35 cellular contexts compared by ENCODE assay signal in genomic region chr7:108684629-108685028, GRCh38.
DNase-seq lines count a peak whose midpoint lies in the region; ATAC-seq and TF ChIP-seq lines count a peak whose summit lies in the region.
"Had no signal": no experiment of that assay in that cellular context is flagged by ENCODE, and none has a peak within 500 bp of the region (broad histone marks: within the 10 kb centered on the region; RNA-seq: fewer than 3 reads in every experiment).

No MANE protein-coding gene starts in this region.

- no peak overlapping the region for H3K27ac ChIP-seq in SK-N-SH (ENCODE audit: low read depth in 2 of 2, low read length in 1 of 2)
- H3K27ac ChIP-seq in PC-9: no peak overlapping the region
- H3K27ac ChIP-seq: gastrocnemius medialis, GM23248, pancreas, upper lobe of left lung had no signal

- TF ChIP-seq RAD21 in SK-N-SH (IDR thresholded peaks at IDR 0.05; ENCODE audit: low read length): no peak

- H3F3A ChIP-seq in SK-N-SH (replicated peaks; ENCODE audit: insufficient read depth) (no peaks in the 10 kb centered on the region), PC-9 (ENCODE audit: insufficient read depth, low read depth) (0 out of 2 replicates have a peak, but pooled peaks cover 4% of the 10 kb centered on the region)

- no peak overlapping the region for H3K27ac Mint-ChIP-seq in activated T-helper 2 cell treated with anti-CD3 and anti-CD28 coated beads, Interferon-gamma antibody, Interleukin-2, Interleukin-4, amounts not matched to agents 10 μg/mL and 5 μg/mL and 100 μg/mL, durations not matched to agents 14 hours and 24 hours and 36 hours
- H3K27ac Mint-ChIP-seq: activated B cell treated with CpG ODN at 0.5 μM for 24 hours; activated CD4-positive, alpha-beta T cell treated with anti-CD3 and anti-CD28 coated beads, Interleukin-2, amount 10 ng/mL, durations not matched to agents 7 days and 5 days; activated naive CD8-positive, alpha-beta T cell; CD4-positive, CD25-positive, alpha-beta regulatory T cell; endodermal cell; HFFc6 had no signal

- H3K9me3 ChIP-seq in SK-N-SH (no peaks in the 10 kb centered on the region), PC-9 (ENCODE audit: insufficient read depth, low read depth) (no peaks in the 10 kb centered on the region)
- H3K9me3 ChIP-seq: gastrocnemius medialis, pancreas, upper lobe of left lung had no signal

- CTCF ChIA-PET in SK-N-SH (lab: Yijun Ruan, JAX): interaction anchor here (1.0 to 1.2 kb wide), 3 partner anchors 11 to 48 kb away, joined by 3 read pairs; no protein-coding TSS in a partner anchor
- CTCF ChIA-PET in PC-9 (lab: Charles Lee): interaction anchor here (1.2 kb wide), 1 partner anchor 24 kb away, joined by 4 read pairs; no protein-coding TSS in a partner anchor

- no peak overlapping the region for H3K4me3 Mint-ChIP-seq in activated T-helper 2 cell treated with anti-CD3 and anti-CD28 coated beads, Interferon-gamma antibody, Interleukin-2, Interleukin-4, amounts not matched to agents 10 μg/mL and 5 μg/mL and 100 μg/mL, durations not matched to agents 14 hours and 24 hours and 36 hours (ENCODE audit: low read depth)
- H3K4me3 Mint-ChIP-seq: activated B cell treated with CpG ODN at 0.5 μM for 24 hours; activated CD4-positive, alpha-beta T cell treated with anti-CD3 and anti-CD28 coated beads, Interleukin-2, amount 10 ng/mL, durations not matched to agents 7 days and 5 days; activated naive CD8-positive, alpha-beta T cell; CD4-positive, CD25-positive, alpha-beta regulatory T cell; endodermal cell; HFFc6 had no signal

- ATAC-seq in SK-N-SH treated with all-trans-retinoic acid at 6 μM for 48 hours (no peak), HG03520 (IDR thresholded peaks at IDR 0.05; ENCODE audit: unreplicated experiment) (no peak)
- ATAC-seq: esophagus mucosa, gastrocnemius medialis, HepG2, left cardiac atrium, pancreas had no signal

- TF ChIP-seq EP300 in SK-N-SH (IDR thresholded peaks at IDR 0.05; ENCODE audit: borderline replicate concordance in 1 of 2, low read depth in 1 of 2, low read length in 1 of 2): no peak

- no peak overlapping the region for H3K9ac ChIP-seq in SK-N-SH
- H3K9ac ChIP-seq: GM23248 had no signal

- intact Hi-C loops in PC-9 (cut with micrococcal nuclease; ENCODE audit: unreplicated experiment): no loop called here
- intact Hi-C loops in activated T-helper 2 cell treated with anti-CD3 and anti-CD28 coated beads, Interferon-gamma antibody, Interleukin-2, Interleukin-4, amounts not matched to agents 10 μg/mL and 5 μg/mL and 100 μg/mL, durations not matched to agents 14 hours and 24 hours and 36 hours (cut with micrococcal nuclease): no loop called here

- H3K4me2 ChIP-seq in SK-N-SH: no peak overlapping the region
- H3K4me2 ChIP-seq in PC-9: peak overlapping the region; percentile 7; the same call in 1 of the 2 replicates
- H3K4me2 ChIP-seq: smooth muscle cell had no signal

- H3K36me3 Mint-ChIP-seq in activated T-helper 2 cell treated with anti-CD3 and anti-CD28 coated beads, Interferon-gamma antibody, Interleukin-2, Interleukin-4, amounts not matched to agents 10 μg/mL and 5 μg/mL and 100 μg/mL, durations not matched to agents 14 hours and 24 hours and 36 hours (ENCODE audit: low read depth): no peaks in the 10 kb centered on the region
- H3K36me3 Mint-ChIP-seq: activated naive CD8-positive, alpha-beta T cell; CD4-positive, CD25-positive, alpha-beta regulatory T cell had no signal

- no peaks in the 10 kb centered on the region for H3K4me1 Mint-ChIP-seq in activated T-helper 2 cell treated with anti-CD3 and anti-CD28 coated beads, Interferon-gamma antibody, Interleukin-2, Interleukin-4, amounts not matched to agents 10 μg/mL and 5 μg/mL and 100 μg/mL, durations not matched to agents 14 hours and 24 hours and 36 hours (ENCODE audit: low read depth)
- H3K4me1 Mint-ChIP-seq: activated B cell treated with CpG ODN at 0.5 μM for 24 hours; activated CD4-positive, alpha-beta T cell treated with anti-CD3 and anti-CD28 coated beads, Interleukin-2, amount 10 ng/mL, durations not matched to agents 7 days and 5 days; CD4-positive, CD25-positive, alpha-beta regulatory T cell; endodermal cell had no signal

- WGBS in SK-N-SH (ENCODE audit: low lambda C conversion rate): 31% methylated on average over 4 of the region's 4 CpGs

- H3K79me2 ChIP-seq in SK-N-SH (ENCODE audit: insufficient read depth): no peaks in the 10 kb centered on the region
- H3K79me2 ChIP-seq in PC-9 (ENCODE audit: low read depth): no peaks in the 10 kb centered on the region

- no peaks in the 10 kb centered on the region for H3K27me3 Mint-ChIP-seq in activated T-helper 2 cell treated with anti-CD3 and anti-CD28 coated beads, Interferon-gamma antibody, Interleukin-2, Interleukin-4, amounts not matched to agents 10 μg/mL and 5 μg/mL and 100 μg/mL, durations not matched to agents 14 hours and 24 hours and 36 hours (ENCODE audit: low read depth)
- H3K27me3 Mint-ChIP-seq: activated B cell treated with CpG ODN at 0.5 μM for 24 hours; activated naive CD8-positive, alpha-beta T cell; CD4-positive, CD25-positive, alpha-beta regulatory T cell had no signal

- POLR2A ChIA-PET in SK-N-SH (lab: Yijun Ruan, JAX) (no interaction called here), PC-9 (lab: Charles Lee; ENCODE audit: unreplicated experiment) (interaction anchor here (0.6 to 0.7 kb wide), 2 partner anchors 319 to 409 kb away, joined by 4 read pairs; no protein-coding TSS in a partner anchor)

- no TSS peak for BruUV-seq in PC-9 (replicated peaks; lab: Mats Ljungman, UMichigan)

- H2AFZ ChIP-seq in SK-N-SH (ENCODE audit: low read depth): no peak overlapping the region
- H2AFZ ChIP-seq in PC-9: no peak overlapping the region
- H2AFZ ChIP-seq: GM23248 had no signal

- H3K27me3 ChIP-seq in SK-N-SH (ENCODE audit: insufficient read depth): no peaks in the 10 kb centered on the region
- no peaks in the 10 kb centered on the region for H3K27me3 ChIP-seq in PC-9 (ENCODE audit: insufficient read depth, low read depth)
- H3K27me3 ChIP-seq: gastrocnemius medialis, pancreas, upper lobe of left lung had no signal

- H3K9me2 ChIP-seq in SK-N-SH (no peaks in the 10 kb centered on the region), PC-9 (ENCODE audit: insufficient read depth) (no peaks in the 10 kb centered on the region)

- DNase-seq in SK-N-SH (no peak), PC-9 (no peak), fibroblast of mammary gland (ENCODE audit: low read depth) (peak; percentile 15), iPS-NIHi11 (ENCODE audit: low spot score) (no peak), NCI-H187 treated with DMSO at 0.1 percent for 48 hours (lab: John Stamatoyannopoulos, UW) (no peak)
- no peak for DNase-seq in activated T-helper 2 cell treated with anti-CD3 and anti-CD28 coated beads, Interferon-gamma antibody, Interleukin-2, Interleukin-4, amounts not matched to agents 10 μg/mL and 5 μg/mL and 100 μg/mL, durations not matched to agents 14 hours and 24 hours and 36 hours (ENCODE audit: low spot score)
- DNase-seq: 8988T; activated B cell treated with CpG ODN at 0.5 μM for 24 hours; activated CD4-positive, alpha-beta T cell treated with anti-CD3 and anti-CD28 coated beads, Interleukin-2, amount 10 ng/mL, durations not matched to agents 7 days and 5 days; activated effector memory CD4-positive, alpha-beta T cell treated with anti-CD3 and anti-CD28 coated beads, Interleukin-2, amount 50 U/mL, for 16 hours; activated T-cell treated with anti-CD3 and anti-CD28 coated beads, Interleukin-2, amount 50 U/mL, for 1 hour; CD4-positive, CD25-positive, alpha-beta regulatory T cell; central memory CD4-positive, alpha-beta T cell; dermis blood vessel endothelial cell; endodermal cell; gastrocnemius medialis; GM23248; HFFc6; Kasumi-1; left cardiac atrium; mammary epithelial cell; NCI-H1694; NCI-H2171; NCI-H82; pancreas; retina; RPMI8226; stimulated activated naive CD4-positive, alpha-beta T cell; upper lobe of left lung had no signal

- H3K4me3 ChIP-seq in SK-N-SH (ENCODE audit: low read depth in 2 of 2, low read length in 1 of 2) (no peak overlapping the region), PC-9 (no peak overlapping the region), fibroblast of mammary gland (ENCODE audit: control insufficient read depth, low read depth, low read length) (no peak overlapping the region)
- H3K4me3 ChIP-seq: gastrocnemius medialis, GM23248, pancreas, smooth muscle cell, upper lobe of left lung had no signal

- H3K4me1 ChIP-seq in SK-N-SH (ENCODE audit: control insufficient read depth in 1 of 2, insufficient read depth in 2 of 2, low read depth in 1 of 2, low read length in 1 of 2) (no peaks in the 10 kb centered on the region), PC-9 (replicated peaks; ENCODE audit: insufficient read depth) (peaks cover 16% of the 10 kb centered on the region; the same call in 1 of the 2 replicates)
- H3K4me1 ChIP-seq: gastrocnemius medialis, pancreas, upper lobe of left lung had no signal

- no peaks in the 10 kb centered on the region for H3K36me3 ChIP-seq in SK-N-SH (replicated peaks in 1 of 2; ENCODE audit: control insufficient read depth in 1 of 2, insufficient read depth in 2 of 2, low read length in 1 of 2)
- no peaks in the 10 kb centered on the region for H3K36me3 ChIP-seq in PC-9 (ENCODE audit: low read depth)
- H3K36me3 ChIP-seq: gastrocnemius medialis, pancreas, upper lobe of left lung had no signal

- H4K20me1 ChIP-seq in SK-N-SH (ENCODE audit: insufficient read depth) (no peaks in the 10 kb centered on the region), PC-9 (ENCODE audit: insufficient read depth) (no peaks in the 10 kb centered on the region)

- H3K9me3 Mint-ChIP-seq in activated T-helper 2 cell treated with anti-CD3 and anti-CD28 coated beads, Interferon-gamma antibody, Interleukin-2, Interleukin-4, amounts not matched to agents 10 μg/mL and 5 μg/mL and 100 μg/mL, durations not matched to agents 14 hours and 24 hours and 36 hours: no peaks in the 10 kb centered on the region
- H3K9me3 Mint-ChIP-seq: endodermal cell had no signal

- TF ChIP-seq CTCF in SK-N-SH (IDR thresholded peaks at IDR 0.05): no peak
- no peak for TF ChIP-seq CTCF in PC-9 (conservative IDR thresholded peaks at IDR 0.05)
- no peak for TF ChIP-seq CTCF in fibroblast of mammary gland (conservative IDR thresholded peaks at IDR 0.05; ENCODE audit: control insufficient read depth, insufficient read depth, low read depth, low read length)

TF ChIP-seq in SK-N-SH, 30 proteins besides CTCF, POLR2A, EP300 and RAD21:
- TF ChIP-seq FOSL2 (IDR thresholded peaks at IDR 0.05; ENCODE audit: borderline replicate concordance, low read depth) (0 out of 2 replicates have a peak, but pooled peaks have one; percentile 8), TCF12 (IDR thresholded peaks at IDR 0.05) (no peak)
TF ChIP-seq in SK-N-SH: peak in this region for 1.

TF ChIP-seq in SK-N-SH treated with all-trans-retinoic acid at 6 μM for 48 hours, 23 proteins besides CTCF, POLR2A, EP300 and RAD21:
- TF ChIP-seq ZC3H10 (CRISPR knock-in tag; IDR thresholded peaks at IDR 0.05) (no peak), ZNF8 (CRISPR knock-in tag; IDR thresholded peaks at IDR 0.05) (no peak)
